17 cellular contexts compared by ENCODE assay signal in genomic region chr17:50576864-50577263, GRCh38. TPM values are rescaled to one million over a fixed set of nuclear protein-coding genes. Genes with fewer than 3 reads are reported as not detected.
A peak's percentile ranks its signal among the peaks of the same experiment; 100 is the strongest.
DNase-seq lines count a peak whose midpoint lies in the region; ATAC-seq lines count a peak whose summit lies in the region.
"Had no signal": no experiment of that assay in that cellular context is flagged by ENCODE, and none has a peak within 500 bp of the region (broad histone marks: within the 10 kb centered on the region; RNA-seq: fewer than 3 reads in every experiment).

No MANE protein-coding gene starts in this region.

- no peak for ATAC-seq in Right ventricle myocardium inferior
- no peak for ATAC-seq in left cardiac atrium
- ATAC-seq: CD8-positive, alpha-beta T cell had no signal

- intact Hi-C loops in Right ventricle myocardium inferior (cut with DNase I) (no loop called here), left cardiac atrium (cut with DNase I) (no loop called here), head of caudate nucleus (cut with DNase I) (no loop called here), posterior cingulate gyrus (cut with DNase I) (no loop called here)

- DNase-seq in Right ventricle myocardium inferior (ENCODE audit: missing footprints) (peak; percentile 42), left cardiac atrium (no peak), head of caudate nucleus (peak in 24 of 42 donors; percentile 20 to 71 (median 47)), posterior cingulate gyrus (peak in 6 of 10 donors; percentile 24 to 90 (median 51)), DMS79 treated with DMSO at 0.1 percent for 48 hours (lab: John Stamatoyannopoulos, UW) (no peak), NCI-H524 treated with DMSO at 0.1 percent for 48 hours (lab: John Stamatoyannopoulos, UW) (no peak)
- DNase-seq: CD4-positive, CD25-positive, alpha-beta regulatory T cell; CD8-positive, alpha-beta T cell; DMS 273 treated with DMSO at 0.1 percent for 48 hours; DMS79; GF-D8; GM23248; H7; HCEC 1CT had no signal

RNA-seq across cellular contexts. Expression of gene CACNA1G, which starts 16.3 kb away (rescaled TPM):
- total RNA-seq in Right ventricle myocardium inferior (0.38 TPM), left cardiac atrium (1 to 10 TPM; 5.7 to 6.9 TPM)

RNA-seq across cellular contexts. Expression of gene SPATA20, which starts 29.9 kb away (rescaled TPM):
- total RNA-seq in Right ventricle myocardium inferior (60.4 TPM), left cardiac atrium (10 to 100 TPM; 41.0 to 41.1 TPM)

RNA-seq across cellular contexts. Expression of gene EPN3, which starts 44.3 kb away (rescaled TPM):
- total RNA-seq in Right ventricle myocardium inferior, result 21.5 TPM
- total RNA-seq in left cardiac atrium, result 10 to 100 TPM in 1 of 2 donors, 1 to 10 TPM in 1; 7.0 to 16.1 TPM
- total RNA-seq: B cell; CD4-positive, CD25-positive, alpha-beta regulatory T cell; CD8-positive, alpha-beta T cell; Daoy; GM23248 had no signal

RNA-seq across cellular contexts. Expression of gene ABCC3, which starts 57.8 kb away (rescaled TPM):
- total RNA-seq in Right ventricle myocardium inferior (0.68 TPM), left cardiac atrium (1 to 10 TPM; 1.4 to 5.2 TPM)
- total RNA-seq: CD8-positive, alpha-beta T cell; G401 had no signal

Comparison
In these comparisons a context has a peak if more than half of its experiments do, and no peak if none do; other contexts are left out.
1. DNase-seq: peak in Right ventricle myocardium inferior (single experiment), head of caudate nucleus (24 of 42) and posterior cingulate gyrus (6 of 10); none in left cardiac atrium (single experiment), DMS79 treated with DMSO at 0.1 percent for 48 hours (single experiment) and NCI-H524 treated with DMSO at 0.1 percent for 48 hours (single experiment).